ENCODE assay signal across 25 cellular contexts in the genomic region with DNA sequence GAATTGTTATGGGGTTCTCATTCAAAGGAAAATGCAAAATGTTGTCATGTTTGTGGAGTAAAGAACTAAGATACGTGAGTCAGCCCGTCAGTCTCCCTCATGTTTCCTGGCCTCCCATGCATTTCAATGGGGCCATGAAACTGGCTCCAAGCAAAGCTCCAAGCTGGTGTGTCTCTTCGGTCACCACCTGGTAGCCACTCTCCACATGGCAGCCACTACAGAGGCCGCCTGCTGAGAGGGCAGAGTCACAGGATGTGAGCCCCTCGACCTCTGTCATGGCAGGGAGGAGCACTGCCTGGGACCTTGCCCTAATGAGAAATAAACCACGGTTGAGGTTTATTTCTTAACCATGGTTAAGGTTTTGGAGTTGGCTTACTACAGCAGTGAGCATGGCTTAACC.
"Had no signal": no experiment of that assay in that cellular context is flagged by ENCODE, and none has a peak within 500 bp of the region (broad histone marks: within the 10 kb centered on the region; RNA-seq: fewer than 3 reads in every experiment).

No MANE protein-coding gene starts in this region.

- H3K4me1 Mint-ChIP-seq: endodermal cell had no signal

- H3K9me3 ChIP-seq: colonic mucosa, esophagus muscularis mucosa, esophagus squamous epithelium, gastrocnemius medialis, gastroesophageal sphincter, heart left ventricle, heart right ventricle had no signal

- H3K27ac ChIP-seq: colonic mucosa, coronary artery, dorsolateral prefrontal cortex, epithelial cell of prostate, esophagus muscularis mucosa, esophagus squamous epithelium, foreskin keratinocyte, gastrocnemius medialis, gastroesophageal sphincter, heart left ventricle, heart right ventricle had no signal

- H3K9me3 Mint-ChIP-seq: dendritic cell treated with granulocyte-macrophage colony-stimulating factor and Interleukin-4, amounts not matched to agents 40 ng/mL and 50 ng/mL, for 4 days; effector memory CD8-positive, alpha-beta T cell; endodermal cell had no signal

- H3K4me3 Mint-ChIP-seq: dendritic cell treated with granulocyte-macrophage colony-stimulating factor and Interleukin-4, amounts not matched to agents 40 ng/mL and 50 ng/mL, for 4 days; effector memory CD8-positive, alpha-beta T cell; endodermal cell had no signal

- H3K4me3 ChIP-seq: colonic mucosa, coronary artery, dorsolateral prefrontal cortex, esophagus muscularis mucosa, esophagus squamous epithelium, gastrocnemius medialis, gastroesophageal sphincter, heart left ventricle, heart right ventricle had no signal

- H3K27me3 ChIP-seq: colonic mucosa, esophagus muscularis mucosa had no signal

- H3K4me1 ChIP-seq: colonic mucosa, esophagus squamous epithelium, foreskin keratinocyte, gastrocnemius medialis, gastroesophageal sphincter, heart left ventricle, heart right ventricle had no signal

- H3K36me3 ChIP-seq: colonic mucosa, esophagus muscularis mucosa, esophagus squamous epithelium, gastrocnemius medialis, gastroesophageal sphincter, heart left ventricle, heart right ventricle had no signal

- H3K27ac Mint-ChIP-seq: dendritic cell treated with granulocyte-macrophage colony-stimulating factor and Interleukin-4, amounts not matched to agents 40 ng/mL and 50 ng/mL, for 4 days; effector memory CD8-positive, alpha-beta T cell; endodermal cell had no signal

- DNase-seq: colonic mucosa; cortex of kidney; dermis blood vessel endothelial cell; dorsolateral prefrontal cortex; effector CD4-positive, alpha-beta T cell; effector CD8-positive, alpha-beta T cell; effector memory CD4-positive, alpha-beta T cell; effector memory CD8-positive, alpha-beta T cell; endodermal cell; erythroblast; esophagus squamous epithelium; foreskin fibroblast; foreskin keratinocyte; foreskin melanocyte; gastrocnemius medialis; glutamatergic neuron; head of caudate nucleus; heart left ventricle; heart right ventricle had no signal

- ATAC-seq: effector memory CD8-positive, alpha-beta T cell; esophagus mucosa; foreskin keratinocyte; gastrocnemius medialis; gastroesophageal sphincter; heart left ventricle; heart right ventricle had no signal
